In the genomic region with DNA sequence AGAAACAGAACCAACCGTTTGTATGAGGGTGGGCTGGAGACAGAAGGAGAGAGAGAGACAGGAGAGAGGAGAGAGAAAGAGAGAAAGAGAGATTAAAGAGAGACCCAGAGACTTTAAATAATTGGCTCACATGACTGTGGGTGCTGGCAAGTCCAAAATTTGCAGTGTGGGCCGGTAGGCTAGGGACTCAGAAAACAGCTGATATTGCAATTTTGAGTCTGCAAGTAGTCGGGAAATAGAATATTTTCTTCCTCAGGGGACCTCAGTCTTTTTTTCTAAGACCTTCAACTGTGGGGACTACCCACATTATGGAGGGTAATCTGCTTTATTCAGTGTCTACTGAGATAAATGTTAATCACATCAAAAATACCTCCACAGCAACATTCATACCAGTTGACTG, we compare ENCODE assay signal across 8 cellular contexts.
"Had no signal": no experiment of that assay in that cellular context is flagged by ENCODE, and none has a peak within 500 bp of the region (broad histone marks: within the 10 kb centered on the region; RNA-seq: fewer than 3 reads in every experiment).

No MANE protein-coding gene starts in this region.

- DNase-seq: GDM1, GF-D8 had no signal

- FAIRE-seq: G401.6, GM12878, GM12891, GM12892, GM18507, GM19239 had no signal

- ATAC-seq: GM12878 had no signal

- H3K4me3 ChIP-seq: GM12878 had no signal
